ENCODE assay signal across 22 cellular contexts in genomic region chr9:129629251-129629650, GRCh38. TPM values are rescaled to one million over a fixed set of nuclear protein-coding genes. Genes with fewer than 3 reads are reported as not detected.
DNase-seq lines count a peak whose midpoint lies in the region; ATAC-seq, FAIRE-seq and TF ChIP-seq lines count a peak whose summit lies in the region.
"Had no signal": no experiment of that assay in that cellular context is flagged by ENCODE, and none has a peak within 500 bp of the region (broad histone marks: within the 10 kb centered on the region; RNA-seq: fewer than 3 reads in every experiment).

No MANE protein-coding gene starts in this region.

- TF ChIP-seq EP300 in HepG2 (IDR thresholded peaks at IDR 0.05; ENCODE audit: low read depth in 2 of 2, low read length in 2 of 2): no peak
- no peak for TF ChIP-seq EP300 in HepG2 (CRISPR knock-in tag; IDR thresholded peaks at IDR 0.05; ENCODE audit: borderline replicate concordance)

- no peaks in the 10 kb centered on the region for H3K9me3 Mint-ChIP-seq in activated T-helper 1 cell treated with anti-CD3 and anti-CD28 coated beads, Interleukin-12 subunit alpha, Interleukin-12 subunit beta, Interleukin-2, Interleukin-4 antibody, amounts not matched to agents 30 ng/mL and 10 ng/mL and 1 ng/mL, durations not matched to agents 14 hours and 24 hours and 36 hours
- no peaks in the 10 kb centered on the region for H3K9me3 Mint-ChIP-seq in naive thymus-derived CD8-positive, alpha-beta T cell
- H3K9me3 Mint-ChIP-seq: H9 had no signal

- H3K9ac ChIP-seq in HepG2 (ENCODE audit: insufficient read depth, low read depth, low read length): no peak overlapping the region

- peaks cover 16% of the 10 kb centered on the region for H3K36me3 Mint-ChIP-seq in activated T-helper 1 cell treated with anti-CD3 and anti-CD28 coated beads, Interleukin-12 subunit alpha, Interleukin-12 subunit beta, Interleukin-2, Interleukin-4 antibody, amounts not matched to agents 30 ng/mL and 10 ng/mL and 1 ng/mL, durations not matched to agents 14 hours and 24 hours and 36 hours (ENCODE audit: low read depth)
- peaks cover 0 to 28% (median 0%) of the 10 kb centered on the region in 3 donors for H3K36me3 Mint-ChIP-seq in naive thymus-derived CD8-positive, alpha-beta T cell

- FAIRE-seq in HepG2 (lab: Jason Lieb, UNC): no peak

- BruUV-seq in HepG2 (replicated peaks; lab: Mats Ljungman, UMichigan): no TSS peak

- TF ChIP-seq RAD21 in HepG2 (CRISPR knock-in tag; IDR thresholded peaks at IDR 0.05): no peak

- 84% methylated on average over 5 of the region's 5 CpGs for WGBS in HepG2 (ENCODE audit: low lambda C conversion rate)
- 50% methylated on average over 1 of the region's 5 CpGs for WGBS in right lobe of liver (ENCODE audit: insufficient coverage, low coverage, low lambda C conversion rate, missing lambda C conversion rate)

- in situ Hi-C loops in HepG2 (cut with HindIII; ENCODE audit: extremely low pct_ligation_motif_present, low pct_unique_long_range_greater_than_20kb): no loop called here

- H3K4me2 ChIP-seq in HepG2 (ENCODE audit: low read depth, low read length): peak overlapping the region; percentile 29; the same call in 1 of the 2 replicates

- H3K9me3 ChIP-seq in HepG2 (ENCODE audit: low read length) (no peaks in the 10 kb centered on the region), right lobe of liver (no peaks in the 10 kb centered on the region), uterus (no peaks in the 10 kb centered on the region)
- H3K9me3 ChIP-seq: SJCRH30 had no signal

- H3K4me3 ChIP-seq in HepG2 (replicated peaks in 1 of 3; ENCODE audit: insufficient read depth in 1 of 3, low read depth in 2 of 3, low read length in 3 of 3): no peak overlapping the region
- H3K4me3 ChIP-seq in right lobe of liver: no peak overlapping the region
- H3K4me3 ChIP-seq in uterus: no peak overlapping the region
- H3K4me3 ChIP-seq: coronary artery, SJCRH30 had no signal

- peaks cover 59% of the 10 kb centered on the region for H4K20me1 ChIP-seq in HepG2 (ENCODE audit: insufficient read depth, low read length)

- ATAC-seq in HepG2 (no peak), right lobe of liver (no peak)
- ATAC-seq in naive thymus-derived CD8-positive, alpha-beta T cell: no peak

- intact Hi-C loops in HepG2 (cut with micrococcal nuclease; ENCODE audit: unreplicated experiment): loop anchor here (10.0 kb wide), 1 partner anchor 454 kb away; the partner anchor contains the start of gene IER5L
- intact Hi-C loops in right lobe of liver (cut with DNase I): no loop called here
- intact Hi-C loops in activated T-helper 1 cell treated with anti-CD3 and anti-CD28 coated beads, Interleukin-12 subunit alpha, Interleukin-12 subunit beta, Interleukin-2, Interleukin-4 antibody, amounts not matched to agents 30 ng/mL and 10 ng/mL and 1 ng/mL, durations not matched to agents 14 hours and 24 hours and 36 hours (cut with micrococcal nuclease): loop anchor here (5.0 kb wide), 1 partner anchor 153 kb away; no protein-coding TSS in a partner anchor
- intact Hi-C loops in uterus (cut with DNase I; ENCODE audit: low total_unique reads): no loop called here

- TF ChIP-seq POLR2A in HepG2 (IDR thresholded peaks at IDR 0.05; ENCODE audit: insufficient read depth in 1 of 2, low read depth in 2 of 2, low read length in 2 of 2): no peak
- TF ChIP-seq POLR2A in right lobe of liver (IDR thresholded peaks at IDR 0.05): no peak
- TF ChIP-seq POLR2A in uterus (IDR thresholded peaks at IDR 0.05): no peak

- H2AFZ ChIP-seq in HepG2 (ENCODE audit: low read length): no peak overlapping the region

- H3K27me3 ChIP-seq in HepG2 (ENCODE audit: control insufficient read depth in 1 of 2, insufficient read depth in 2 of 2, low read length in 2 of 2): no peaks in the 10 kb centered on the region
- H3K27me3 ChIP-seq in right lobe of liver: no peaks in the 10 kb centered on the region
- H3K27me3 ChIP-seq in uterus: no peaks in the 10 kb centered on the region
- H3K27me3 ChIP-seq: SJCRH30 had no signal

- H3K27ac ChIP-seq in HepG2 (ENCODE audit: extremely low read length, insufficient read depth, low read length) (no peak overlapping the region), right lobe of liver (no peak overlapping the region), uterus (no peak overlapping the region)
- H3K27ac ChIP-seq: coronary artery, SJCRH30 had no signal

- DNase-seq in HepG2 (ENCODE audit: low spot score) (no peak), right lobe of liver (no peak), uterus (no peak), H4 (ENCODE audit: low spot score) (no peak), NCI-H2196 (lab: John Stamatoyannopoulos, UW; ENCODE audit: unreplicated experiment) (no peak), 8988T (no peak)
- no peak for DNase-seq in activated T-helper 1 cell treated with anti-CD3 and anti-CD28 coated beads, Interleukin-12 subunit alpha, Interleukin-12 subunit beta, Interleukin-2, Interleukin-4 antibody, amounts not matched to agents 30 ng/mL and 10 ng/mL and 1 ng/mL, durations not matched to agents 14 hours and 24 hours and 36 hours (ENCODE audit: low spot score)
- no peak for DNase-seq in naive thymus-derived CD8-positive, alpha-beta T cell
- DNase-seq: activated CD4-positive, alpha-beta T cell treated with anti-CD3 and anti-CD28 coated beads for 4 hours; AML-193; DMS 273 treated with DMSO at 0.1 percent for 48 hours; H9; NCI-H1694; NCI-H446; OCI-M1; SJCRH30; T-helper 9 cell had no signal

- H3K27ac Mint-ChIP-seq in activated T-helper 1 cell treated with anti-CD3 and anti-CD28 coated beads, Interleukin-12 subunit alpha, Interleukin-12 subunit beta, Interleukin-2, Interleukin-4 antibody, amounts not matched to agents 30 ng/mL and 10 ng/mL and 1 ng/mL, durations not matched to agents 14 hours and 24 hours and 36 hours: no peak overlapping the region
- peak overlapping the region in 8 of 10 donors; percentile 59 to 95 (median 79) for H3K27ac Mint-ChIP-seq in naive thymus-derived CD8-positive, alpha-beta T cell

- POLR2A ChIA-PET in HepG2 (lab: Yijun Ruan, JAX): no interaction called here
- POLR2A ChIA-PET in naive thymus-derived CD8-positive, alpha-beta T cell (lab: Charles Lee): interaction anchor here (7.0 kb wide), 1 partner anchor 10 kb away, joined by 51 read pairs; the partner anchor contains the start of gene ASB6

- CTCF ChIA-PET in HepG2 (lab: Yijun Ruan, JAX; ENCODE audit: low intra/inter-chr PET ratio, low total read pairs): no interaction called here

- H3K36me3 ChIP-seq in HepG2 (replicated peaks in 1 of 2; ENCODE audit: control insufficient read depth in 1 of 2, insufficient read depth in 2 of 2, low read length in 2 of 2) (peaks cover 24 to 57% of the 10 kb centered on the region in 2 experiments), right lobe of liver (peaks cover 0 to 19% (median 10%) of the 10 kb centered on the region in 4 donors), uterus (no peaks in the 10 kb centered on the region)

- H3K79me2 ChIP-seq in HepG2 (ENCODE audit: insufficient read depth, low read length): peaks cover 72% of the 10 kb centered on the region

- H3K4me1 ChIP-seq in HepG2 (ENCODE audit: insufficient read depth, low read length): peaks cover 62% of the 10 kb centered on the region
- H3K4me1 ChIP-seq in right lobe of liver: peaks cover 0 to 32% (median 9%) of the 10 kb centered on the region in 4 donors
- peaks cover 4 to 25% of the 10 kb centered on the region in 2 donors for H3K4me1 ChIP-seq in uterus

- H3K27me3 Mint-ChIP-seq in activated T-helper 1 cell treated with anti-CD3 and anti-CD28 coated beads, Interleukin-12 subunit alpha, Interleukin-12 subunit beta, Interleukin-2, Interleukin-4 antibody, amounts not matched to agents 30 ng/mL and 10 ng/mL and 1 ng/mL, durations not matched to agents 14 hours and 24 hours and 36 hours (ENCODE audit: insufficient read depth): no peaks in the 10 kb centered on the region
- H3K27me3 Mint-ChIP-seq in naive thymus-derived CD8-positive, alpha-beta T cell: no peaks in the 10 kb centered on the region

- TF ChIP-seq CTCF in HepG2 (CRISPR knock-in tag; IDR thresholded peaks at IDR 0.05): no peak
- no peak for TF ChIP-seq CTCF in right lobe of liver (IDR thresholded peaks at IDR 0.05)
- TF ChIP-seq CTCF in uterus (IDR thresholded peaks at IDR 0.05): no peak

- peaks cover 37% of the 10 kb centered on the region for H3K4me1 Mint-ChIP-seq in activated T-helper 1 cell treated with anti-CD3 and anti-CD28 coated beads, Interleukin-12 subunit alpha, Interleukin-12 subunit beta, Interleukin-2, Interleukin-4 antibody, amounts not matched to agents 30 ng/mL and 10 ng/mL and 1 ng/mL, durations not matched to agents 14 hours and 24 hours and 36 hours (ENCODE audit: low read depth)
- peaks cover 34 to 74% (median 65%) of the 10 kb centered on the region in 4 donors for H3K4me1 Mint-ChIP-seq in naive thymus-derived CD8-positive, alpha-beta T cell

- H3K4me3 Mint-ChIP-seq in activated T-helper 1 cell treated with anti-CD3 and anti-CD28 coated beads, Interleukin-12 subunit alpha, Interleukin-12 subunit beta, Interleukin-2, Interleukin-4 antibody, amounts not matched to agents 30 ng/mL and 10 ng/mL and 1 ng/mL, durations not matched to agents 14 hours and 24 hours and 36 hours: peak overlapping the region; percentile 26
- H3K4me3 Mint-ChIP-seq in naive thymus-derived CD8-positive, alpha-beta T cell: peak overlapping the region in 7 of 10 donors; percentile 8 to 82 (median 36)
- H3K4me3 Mint-ChIP-seq: H9 had no signal

RNA-seq across cellular contexts. Expression of gene NTMT1, which starts 3.3 kb away (rescaled TPM):
- total RNA-seq in HepG2 (2016; rRNA removed; fragmentation: Illumina TruSeq; extraction: Trizol) (51.0 and 53.8 TPM in 2 replicates), right lobe of liver (10 to 100 TPM; 15.6 to 28.3 (median 20.7) TPM), uterus (10 to 100 TPM in 3 of 4 donors, 1 to 10 TPM in 1; 1.8 to 30.8 (median 21.6) TPM)
- 18.8 and 21.6 TPM in 2 replicates for total RNA-seq in HepG2 (2016; cell fraction: cytosol; rRNA removed; fragmentation: Illumina TruSeq; extraction: Trizol; ENCODE audit: low read depth)
- 51.4 and 52.7 TPM in 2 replicates for total RNA-seq in HepG2 (2016; cell fraction: insoluble cytoplasmic fraction; rRNA removed; fragmentation: Illumina TruSeq; extraction: Trizol)
- 27.5 and 28.2 TPM in 2 replicates for total RNA-seq in HepG2 (2016; cell fraction: membrane; rRNA removed; fragmentation: Illumina TruSeq; extraction: Trizol)
- total RNA-seq in HepG2 (2016; cell fraction: nucleus; rRNA removed; fragmentation: Illumina TruSeq; extraction: Trizol): 24.5 and 26.0 TPM in 2 replicates
- polyA plus RNA-seq in HepG2 (2011; rRNA removed): 49.1 and 52.7 TPM in 2 replicates
- polyA plus RNA-seq in HepG2 (2011; cell fraction: cytosol; rRNA removed): 51.6 and 54.5 TPM in 2 replicates
- polyA plus RNA-seq in HepG2 (2011; cell fraction: nucleus; rRNA removed): 33.4 and 35.2 TPM in 2 replicates
- 25.7 and 35.9 TPM in 2 replicates for polyA plus RNA-seq in HepG2 (2012)
- polyA plus RNA-seq in HepG2 (2016; cell fraction: cytosol; fragmentation: Illumina TruSeq; extraction: Trizol; ENCODE audit: low read depth): 25.5 and 33.2 TPM in 2 replicates
- polyA plus RNA-seq in HepG2 (2016; cell fraction: insoluble cytoplasmic fraction; fragmentation: Illumina TruSeq; extraction: Trizol; ENCODE audit: low read depth): 70.9 and 81.2 TPM in 2 replicates
- 24.8 and 34.0 TPM in 2 replicates for polyA plus RNA-seq in HepG2 (2016; cell fraction: membrane; fragmentation: Illumina TruSeq; extraction: Trizol; ENCODE audit: low read depth)
- 54.6 and 61.5 TPM in 2 replicates for polyA plus RNA-seq in HepG2 (2016; cell fraction: nucleus; fragmentation: Illumina TruSeq; extraction: Trizol; ENCODE audit: insufficient read depth, low read depth)
- polyA minus RNA-seq in HepG2 (2011; rRNA and poly(A)+ RNA removed; ENCODE audit: low replicate concordance): 26.8 and 119 TPM in 2 replicates
- 14.8 and 17.0 TPM in 2 replicates for polyA minus RNA-seq in HepG2 (2011; cell fraction: cytosol; rRNA and poly(A)+ RNA removed)
- 15.9 and 18.4 TPM in 2 replicates for polyA minus RNA-seq in HepG2 (2011; cell fraction: nucleus; rRNA and poly(A)+ RNA removed)
- 67.1 and 67.3 TPM in 2 replicates for total RNA-seq in activated T-helper 1 cell treated with anti-CD3 and anti-CD28 coated beads, Interleukin-12 subunit alpha, Interleukin-12 subunit beta, Interleukin-2, Interleukin-4 antibody, amounts not matched to agents 30 ng/mL and 10 ng/mL and 1 ng/mL, durations not matched to agents 14 hours and 24 hours and 36 hours
- 10 to 100 TPM; 34.5 to 35.1 TPM for total RNA-seq in naive thymus-derived CD8-positive, alpha-beta T cell
- 10 to 100 TPM; 40.8 to 57.8 (median 45.2) TPM for polyA plus RNA-seq in naive thymus-derived CD8-positive, alpha-beta T cell
- 42.0 and 47.8 TPM in 2 replicates for total RNA-seq in H4 (2014; rRNA removed; shearing (Covaris generic))

RNA-seq across cellular contexts. Expression of gene C9orf50, which starts 8.3 kb away (rescaled TPM):
- not detected in 2 replicates for total RNA-seq in HepG2 (2016; rRNA removed; fragmentation: Illumina TruSeq; extraction: Trizol)
- total RNA-seq in HepG2 (2016; cell fraction: cytosol; rRNA removed; fragmentation: Illumina TruSeq; extraction: Trizol; ENCODE audit: low read depth): not detected in 2 replicates
- not detected in 2 replicates for total RNA-seq in HepG2 (2016; cell fraction: insoluble cytoplasmic fraction; rRNA removed; fragmentation: Illumina TruSeq; extraction: Trizol)
- not detected in 2 replicates for total RNA-seq in HepG2 (2016; cell fraction: membrane; rRNA removed; fragmentation: Illumina TruSeq; extraction: Trizol)
- not detected in 2 replicates for total RNA-seq in HepG2 (2016; cell fraction: nucleus; rRNA removed; fragmentation: Illumina TruSeq; extraction: Trizol)
- polyA plus RNA-seq in HepG2 (2011; rRNA removed): not detected in 2 replicates
- not detected in 2 replicates for polyA plus RNA-seq in HepG2 (2011; cell fraction: cytosol; rRNA removed)
- 0.10 TPM in 1 of 2 replicates, not detected in the other for polyA plus RNA-seq in HepG2 (2011; cell fraction: nucleus; rRNA removed)
- polyA plus RNA-seq in HepG2 (2012): not detected in 2 replicates
- polyA plus RNA-seq in HepG2 (2016; cell fraction: cytosol; fragmentation: Illumina TruSeq; extraction: Trizol; ENCODE audit: low read depth): not detected in 2 replicates
- polyA plus RNA-seq in HepG2 (2016; cell fraction: insoluble cytoplasmic fraction; fragmentation: Illumina TruSeq; extraction: Trizol; ENCODE audit: low read depth): not detected in 2 replicates
- polyA plus RNA-seq in HepG2 (2016; cell fraction: membrane; fragmentation: Illumina TruSeq; extraction: Trizol; ENCODE audit: low read depth): not detected in 2 replicates
- polyA plus RNA-seq in HepG2 (2016; cell fraction: nucleus; fragmentation: Illumina TruSeq; extraction: Trizol; ENCODE audit: insufficient read depth, low read depth): not detected in 2 replicates
- not detected in 2 replicates for polyA minus RNA-seq in HepG2 (2011; rRNA and poly(A)+ RNA removed; ENCODE audit: low replicate concordance)
- not detected in 2 replicates for polyA minus RNA-seq in HepG2 (2011; cell fraction: cytosol; rRNA and poly(A)+ RNA removed)
- not detected in 2 replicates for polyA minus RNA-seq in HepG2 (2011; cell fraction: nucleus; rRNA and poly(A)+ RNA removed)
- total RNA-seq in right lobe of liver: not detected
- not detected in 2 replicates for total RNA-seq in activated T-helper 1 cell treated with anti-CD3 and anti-CD28 coated beads, Interleukin-12 subunit alpha, Interleukin-12 subunit beta, Interleukin-2, Interleukin-4 antibody, amounts not matched to agents 30 ng/mL and 10 ng/mL and 1 ng/mL, durations not matched to agents 14 hours and 24 hours and 36 hours
- total RNA-seq in naive thymus-derived CD8-positive, alpha-beta T cell: not detected
- polyA plus RNA-seq in naive thymus-derived CD8-positive, alpha-beta T cell: not detected
- total RNA-seq in uterus: under 1 TPM in 1 of 4 donors, not detected in 3; 0.35 TPM
- total RNA-seq in H4 (2014; rRNA removed; shearing (Covaris generic)): not detected in 2 replicates
- total RNA-seq: glomerular endothelial cell, H9, HT1080, lung microvascular endothelial cell, MCF 10A, SJCRH30 had no signal

RNA-seq across cellular contexts. Expression of gene ASB6, which starts 12.7 kb away (rescaled TPM):
- total RNA-seq in HepG2 (2016; rRNA removed; fragmentation: Illumina TruSeq; extraction: Trizol): 8.2 and 8.3 TPM in 2 replicates
- 1.6 and 1.8 TPM in 2 replicates for total RNA-seq in HepG2 (2016; cell fraction: cytosol; rRNA removed; fragmentation: Illumina TruSeq; extraction: Trizol; ENCODE audit: low read depth)
- total RNA-seq in HepG2 (2016; cell fraction: insoluble cytoplasmic fraction; rRNA removed; fragmentation: Illumina TruSeq; extraction: Trizol): 6.6 and 9.5 TPM in 2 replicates
- 5.0 and 6.5 TPM in 2 replicates for total RNA-seq in HepG2 (2016; cell fraction: membrane; rRNA removed; fragmentation: Illumina TruSeq; extraction: Trizol)
- total RNA-seq in HepG2 (2016; cell fraction: nucleus; rRNA removed; fragmentation: Illumina TruSeq; extraction: Trizol): 7.3 TPM in 2 replicates
- 8.4 and 10.8 TPM in 2 replicates for polyA plus RNA-seq in HepG2 (2011; rRNA removed)
- 6.1 and 7.8 TPM in 2 replicates for polyA plus RNA-seq in HepG2 (2011; cell fraction: cytosol; rRNA removed)
- 22.8 and 23.1 TPM in 2 replicates for polyA plus RNA-seq in HepG2 (2011; cell fraction: nucleus; rRNA removed)
- polyA plus RNA-seq in HepG2 (2012): 4.2 and 5.8 TPM in 2 replicates
- 1.0 and 1.8 TPM in 2 replicates for polyA plus RNA-seq in HepG2 (2016; cell fraction: cytosol; fragmentation: Illumina TruSeq; extraction: Trizol; ENCODE audit: low read depth)
- 7.0 and 8.8 TPM in 2 replicates for polyA plus RNA-seq in HepG2 (2016; cell fraction: insoluble cytoplasmic fraction; fragmentation: Illumina TruSeq; extraction: Trizol; ENCODE audit: low read depth)
- 3.2 TPM in 2 replicates for polyA plus RNA-seq in HepG2 (2016; cell fraction: membrane; fragmentation: Illumina TruSeq; extraction: Trizol; ENCODE audit: low read depth)
- polyA plus RNA-seq in HepG2 (2016; cell fraction: nucleus; fragmentation: Illumina TruSeq; extraction: Trizol; ENCODE audit: insufficient read depth, low read depth): 17.2 and 17.7 TPM in 2 replicates
- 10.0 and 29.3 TPM in 2 replicates for polyA minus RNA-seq in HepG2 (2011; rRNA and poly(A)+ RNA removed; ENCODE audit: low replicate concordance)
- polyA minus RNA-seq in HepG2 (2011; cell fraction: cytosol; rRNA and poly(A)+ RNA removed): 2.7 and 3.2 TPM in 2 replicates
- polyA minus RNA-seq in HepG2 (2011; cell fraction: nucleus; rRNA and poly(A)+ RNA removed): 5.0 and 5.6 TPM in 2 replicates
- 1 to 10 TPM; 4.5 to 9.5 (median 5.4) TPM for total RNA-seq in right lobe of liver
- total RNA-seq in activated T-helper 1 cell treated with anti-CD3 and anti-CD28 coated beads, Interleukin-12 subunit alpha, Interleukin-12 subunit beta, Interleukin-2, Interleukin-4 antibody, amounts not matched to agents 30 ng/mL and 10 ng/mL and 1 ng/mL, durations not matched to agents 14 hours and 24 hours and 36 hours: 24.0 TPM in 2 replicates
- 10 to 100 TPM; 33.7 to 35.7 TPM for total RNA-seq in naive thymus-derived CD8-positive, alpha-beta T cell
- polyA plus RNA-seq in naive thymus-derived CD8-positive, alpha-beta T cell: 10 to 100 TPM; 14.8 to 29.1 (median 19.8) TPM
- total RNA-seq in uterus: 10 to 100 TPM in 2 of 4 donors, 1 to 10 TPM in 2; 1.3 to 20.3 (median 8.5) TPM
- total RNA-seq in H4 (2014; rRNA removed; shearing (Covaris generic)): 8.3 and 13.3 TPM in 2 replicates

RNA-seq across cellular contexts. Expression of gene PRRX2, which starts 36.2 kb away (rescaled TPM):
- not detected in 2 replicates for total RNA-seq in HepG2 (2016; rRNA removed; fragmentation: Illumina TruSeq; extraction: Trizol)
- total RNA-seq in HepG2 (2016; cell fraction: cytosol; rRNA removed; fragmentation: Illumina TruSeq; extraction: Trizol; ENCODE audit: low read depth): not detected in 2 replicates
- not detected in 2 replicates for total RNA-seq in HepG2 (2016; cell fraction: insoluble cytoplasmic fraction; rRNA removed; fragmentation: Illumina TruSeq; extraction: Trizol)
- not detected in 2 replicates for total RNA-seq in HepG2 (2016; cell fraction: membrane; rRNA removed; fragmentation: Illumina TruSeq; extraction: Trizol)
- not detected in 2 replicates for total RNA-seq in HepG2 (2016; cell fraction: nucleus; rRNA removed; fragmentation: Illumina TruSeq; extraction: Trizol)
- 0.05 TPM in 1 of 2 replicates, not detected in the other for polyA plus RNA-seq in HepG2 (2011; rRNA removed)
- polyA plus RNA-seq in HepG2 (2011; cell fraction: cytosol; rRNA removed): not detected in 2 replicates
- not detected in 2 replicates for polyA plus RNA-seq in HepG2 (2011; cell fraction: nucleus; rRNA removed)
- polyA plus RNA-seq in HepG2 (2012): not detected in 2 replicates
- not detected in 2 replicates for polyA plus RNA-seq in HepG2 (2016; cell fraction: cytosol; fragmentation: Illumina TruSeq; extraction: Trizol; ENCODE audit: low read depth)
- not detected in 2 replicates for polyA plus RNA-seq in HepG2 (2016; cell fraction: insoluble cytoplasmic fraction; fragmentation: Illumina TruSeq; extraction: Trizol; ENCODE audit: low read depth)
- not detected in 2 replicates for polyA plus RNA-seq in HepG2 (2016; cell fraction: membrane; fragmentation: Illumina TruSeq; extraction: Trizol; ENCODE audit: low read depth)
- not detected in 2 replicates for polyA plus RNA-seq in HepG2 (2016; cell fraction: nucleus; fragmentation: Illumina TruSeq; extraction: Trizol; ENCODE audit: insufficient read depth, low read depth)
- polyA minus RNA-seq in HepG2 (2011; rRNA and poly(A)+ RNA removed; ENCODE audit: low replicate concordance): not detected in 2 replicates
- not detected in 2 replicates for polyA minus RNA-seq in HepG2 (2011; cell fraction: cytosol; rRNA and poly(A)+ RNA removed)
- not detected in 2 replicates for polyA minus RNA-seq in HepG2 (2011; cell fraction: nucleus; rRNA and poly(A)+ RNA removed)
- not detected for total RNA-seq in right lobe of liver
- 6.2 and 7.8 TPM in 2 replicates for total RNA-seq in activated T-helper 1 cell treated with anti-CD3 and anti-CD28 coated beads, Interleukin-12 subunit alpha, Interleukin-12 subunit beta, Interleukin-2, Interleukin-4 antibody, amounts not matched to agents 30 ng/mL and 10 ng/mL and 1 ng/mL, durations not matched to agents 14 hours and 24 hours and 36 hours
- not detected for total RNA-seq in naive thymus-derived CD8-positive, alpha-beta T cell
- polyA plus RNA-seq in naive thymus-derived CD8-positive, alpha-beta T cell: not detected
- total RNA-seq in uterus: 1 to 10 TPM in 2 of 4 donors, not detected in 2; 3.5 to 5.5 TPM
- total RNA-seq in H4 (2014; rRNA removed; shearing (Covaris generic)): 16.5 and 18.9 TPM in 2 replicates
- total RNA-seq: glomerular endothelial cell, HT1080, MCF 10A had no signal

Comparison
In these comparisons a context has a peak if more than half of its experiments do, and no peak if none do; other contexts are left out.
1. intact Hi-C loops: an anchor here in HepG2 (10.0 kb wide) and activated T-helper 1 cell treated with anti-CD3 and anti-CD28 coated beads, Interleukin-12 subunit alpha, Interleukin-12 subunit beta, Interleukin-2, Interleukin-4 antibody, amounts not matched to agents 30 ng/mL and 10 ng/mL and 1 ng/mL, durations not matched to agents 14 hours and 24 hours and 36 hours (5.0 kb wide); none called in right lobe of liver and uterus.